In genomic region chr1:234579967-234580366, GRCh38 we compare ENCODE assay signal across 1 cellular context.
TF ChIP-seq lines count a peak whose summit lies in the region.

No MANE protein-coding gene starts in this region.

TF ChIP-seq in K562, 482 proteins besides CTCF, POLR2A, EP300 and RAD21 (continued from another document):
- TF ChIP-seq JUND (IDR thresholded peaks at IDR 0.05; ENCODE audit: borderline replicate concordance, low read depth, low read length), result no peak
- TF ChIP-seq JUND (tag; IDR thresholded peaks at IDR 0.05; ENCODE audit: borderline replicate concordance, low read depth, low read length), result peak; percentile 51; the same call in 1 of the 3 replicates
- no peak for TF ChIP-seq CEBPG (CRISPR knock-in tag; IDR thresholded peaks at IDR 0.05)
- TF ChIP-seq CEBPG (tag; conservative IDR thresholded peaks at IDR 0.05 in 1 of 2, IDR thresholded peaks at IDR 0.05 in 1 of 2), result peak in 1 of 2 experiments; percentile 46; a peak in 1 of 4 replicates
- TF ChIP-seq POLR2H (tag; IDR thresholded peaks at IDR 0.05; ENCODE audit: low read depth), result 0 out of 2 replicates have a peak, but pooled peaks have one; percentile 44
- peak; percentile 62 for TF ChIP-seq MGA (IDR thresholded peaks at IDR 0.05)
- TF ChIP-seq MECOM (CRISPR knock-in tag; IDR thresholded peaks at IDR 0.05), result 0 out of 2 replicates have a peak, but pooled peaks have one; percentile 30
- TF ChIP-seq ZNF165 (CRISPR knock-in tag; IDR thresholded peaks at IDR 0.05; ENCODE audit: borderline replicate concordance), result no peak
- 0 out of 2 replicates have a peak, but pooled peaks have one; percentile 26 for TF ChIP-seq NBN (IDR thresholded peaks at IDR 0.05; ENCODE audit: low read depth)
- no peak for TF ChIP-seq ZNF24 (IDR thresholded peaks at IDR 0.05)
- TF ChIP-seq ZNF592 (IDR thresholded peaks at IDR 0.05), result peak; percentile 52; the same call in 1 of the 2 replicates
- peak; percentile 76 for TF ChIP-seq ZNF766 (CRISPR knock-in tag; conservative IDR thresholded peaks at IDR 0.05)
- TF ChIP-seq EZH2 (IDR thresholded peaks at IDR 0.05; ENCODE audit: borderline replicate concordance, low read depth, low read length), result no peak
- TF ChIP-seq NFE2 (IDR thresholded peaks at IDR 0.05; ENCODE audit: low read depth), result no peak
- no peak for TF ChIP-seq CHAMP1 (IDR thresholded peaks at IDR 0.05)
- no peak for TF ChIP-seq SRSF1 (IDR thresholded peaks at IDR 0.05; ENCODE audit: low read depth, low read length)
- peak; percentile 17; the same call in 1 of the 2 replicates for TF ChIP-seq TEAD4 (IDR thresholded peaks at IDR 0.05; ENCODE audit: low read length)
- TF ChIP-seq TEAD4 (CRISPR knock-in tag; IDR thresholded peaks at IDR 0.05; ENCODE audit: borderline replicate concordance), result no peak
- TF ChIP-seq GATA2 (CRISPR knock-in tag; IDR thresholded peaks at IDR 0.05), result peak; percentile 77
- no peak for TF ChIP-seq REST (CRISPR knock-in tag; IDR thresholded peaks at IDR 0.05; ENCODE audit: low read depth)
- TF ChIP-seq L3MBTL2 (IDR thresholded peaks at IDR 0.05), result peak; percentile 82
- TF ChIP-seq EHMT2 (IDR thresholded peaks at IDR 0.05), result 0 out of 2 replicates have a peak, but pooled peaks have one; percentile 31
- TF ChIP-seq SPI1 (IDR thresholded peaks at IDR 0.05; ENCODE audit: borderline replicate concordance, low read depth, low read length), result no peak
- no peak for TF ChIP-seq YY1 (IDR thresholded peaks at IDR 0.05; ENCODE audit: borderline replicate concordance in 1 of 3, control insufficient read depth in 1 of 3, extremely low read depth in 1 of 3, insufficient read depth in 3 of 3, insufficient read length in 1 of 3, insufficient replicate concordance in 2 of 3, low read depth in 1 of 3, low read length in 2 of 3)
- peak; percentile 46; the same call in 1 of the 2 replicates for TF ChIP-seq CEBPB (tag; IDR thresholded peaks at IDR 0.05)
- no peak for TF ChIP-seq E2F6 (IDR thresholded peaks at IDR 0.05; ENCODE audit: borderline replicate concordance in 1 of 2, extremely low read depth in 1 of 2, insufficient read depth in 1 of 2, insufficient read length in 1 of 2, low read depth in 1 of 2, low read length in 1 of 2, poor library complexity in 1 of 2, severe bottlenecking in 1 of 2)
- peak in 1 of 2 experiments; percentile 58; a peak in 2 of 4 replicates for TF ChIP-seq FOXK2 (conservative IDR thresholded peaks at IDR 0.05 in 1 of 2, IDR thresholded peaks at IDR 0.05 in 1 of 2; ENCODE audit: low read depth in 2 of 2)
- 0 out of 3 replicates have a peak, but pooled peaks of 1 of the 2 experiments have one; percentile 48 for TF ChIP-seq CBX3 (IDR thresholded peaks at IDR 0.05; ENCODE audit: borderline replicate concordance in 1 of 2, low read length in 2 of 2)
- 0 out of 2 replicates have a peak, but pooled peaks have one; percentile 27 for TF ChIP-seq ZNF589 (CRISPR knock-in tag; IDR thresholded peaks at IDR 0.05; ENCODE audit: low read depth)
